In the genomic region with DNA sequence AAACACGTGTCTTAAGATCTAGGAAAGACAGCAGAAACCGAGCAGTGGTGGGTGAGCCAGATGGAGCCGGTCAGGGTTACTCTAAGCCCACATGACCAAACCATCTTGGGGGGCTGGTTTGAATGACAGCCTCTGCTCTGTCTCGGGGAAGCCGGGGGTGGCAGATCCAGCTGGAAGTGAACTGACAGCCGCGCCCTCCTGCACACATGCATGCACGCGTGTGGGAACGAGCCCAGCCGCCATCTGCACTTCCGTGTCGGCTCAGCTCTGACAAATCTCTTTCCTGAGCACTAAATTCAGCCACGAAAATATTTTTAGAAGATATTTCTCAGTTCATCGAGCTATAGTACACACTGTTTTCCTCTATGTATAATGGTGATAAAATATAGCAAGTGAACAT, we compare ENCODE assay signal across 24 cellular contexts.
"Had no signal": no experiment of that assay in that cellular context is flagged by ENCODE, and none has a peak within 500 bp of the region (broad histone marks: within the 10 kb centered on the region; RNA-seq: fewer than 3 reads in every experiment).

No MANE protein-coding gene starts in this region.

- H3K79me2 ChIP-seq: hepatocyte, parathyroid adenoma had no signal

- H3K9ac ChIP-seq: parathyroid adenoma had no signal

- H3K36me3 ChIP-seq: esophagus squamous epithelium, neutrophil, prostate gland, thoracic aorta, upper lobe of left lung had no signal

- H3K27me3 ChIP-seq: esophagus squamous epithelium, hepatocyte, sigmoid colon, tibial nerve, upper lobe of left lung had no signal

- H3K9me3 Mint-ChIP-seq: effector memory CD8-positive, alpha-beta T cell; memory B cell; natural killer cell; stimulated activated memory B cell treated with anti-CD40 and anti-IgM and Interleukin-4, amounts not matched to agents 10 μg/mL and 1 μg/mL and 100 μg/mL, for 72 hours had no signal

- H3K27ac ChIP-seq: esophagus squamous epithelium, hepatocyte, neutrophil, parathyroid adenoma, prostate gland, sigmoid colon, thoracic aorta, upper lobe of left lung had no signal

- DNase-seq: cortex of kidney; effector memory CD8-positive, alpha-beta T cell; erythroblast; esophagus squamous epithelium; kidney; natural killer cell; sigmoid colon; stimulated activated CD4-positive, alpha-beta T cell treated with anti-CD3 and anti-CD28 coated beads, Interleukin-2, amount 100 ng/mL, for 24 hours; stimulated activated CD4-positive, alpha-beta T cell treated with anti-CD3 and anti-CD28 coated beads, Interleukin-4, amount 100 ng/mL, for 24 hours; stimulated activated naive CD8-positive, alpha-beta T cell treated with anti-CD3 and anti-CD28 coated beads, Interleukin-15, Interleukin-2, amounts not matched to agents 100 U/mL and 50 U/mL, for 24 hours; substantia nigra; upper lobe of left lung had no signal

- ATAC-seq: effector memory CD8-positive, alpha-beta T cell; left lobe of liver; natural killer cell; right cardiac atrium; stimulated activated memory B cell treated with anti-CD40 and anti-IgM and Interleukin-4, amounts not matched to agents 10 μg/mL and 1 μg/mL and 100 μg/mL, for 72 hours; stimulated activated naive CD8-positive, alpha-beta T cell treated with anti-CD3 and anti-CD28 coated beads, Interleukin-15, Interleukin-2, amounts not matched to agents 100 U/mL and 50 U/mL, for 24 hours had no signal

- H3K36me3 Mint-ChIP-seq: memory B cell; natural killer cell; stimulated activated memory B cell treated with anti-CD40 and anti-IgM and Interleukin-4, amounts not matched to agents 10 μg/mL and 1 μg/mL and 100 μg/mL, for 72 hours had no signal

- H3K27ac Mint-ChIP-seq: effector memory CD8-positive, alpha-beta T cell; memory B cell; stimulated activated memory B cell treated with anti-CD40 and anti-IgM and Interleukin-4, amounts not matched to agents 10 μg/mL and 1 μg/mL and 100 μg/mL, for 72 hours had no signal

- H3K4me1 ChIP-seq: parathyroid adenoma, prostate gland had no signal

- H3K4me2 ChIP-seq: hepatocyte had no signal

- H3K9me3 ChIP-seq: esophagus squamous epithelium, neutrophil, prostate gland, sigmoid colon, thoracic aorta, tibial nerve, upper lobe of left lung had no signal

- H3K4me3 Mint-ChIP-seq: effector memory CD8-positive, alpha-beta T cell; memory B cell; natural killer cell; neural crest cell; stimulated activated memory B cell treated with anti-CD40 and anti-IgM and Interleukin-4, amounts not matched to agents 10 μg/mL and 1 μg/mL and 100 μg/mL, for 72 hours had no signal

- H2AFZ ChIP-seq: hepatocyte, parathyroid adenoma had no signal

- H3K4me3 ChIP-seq: esophagus squamous epithelium, hepatocyte, lung, prostate gland, sigmoid colon, thoracic aorta, tibial nerve, upper lobe of left lung had no signal
